Comparison of ENCODE assay signal across 20 cellular contexts in the genomic region with DNA sequence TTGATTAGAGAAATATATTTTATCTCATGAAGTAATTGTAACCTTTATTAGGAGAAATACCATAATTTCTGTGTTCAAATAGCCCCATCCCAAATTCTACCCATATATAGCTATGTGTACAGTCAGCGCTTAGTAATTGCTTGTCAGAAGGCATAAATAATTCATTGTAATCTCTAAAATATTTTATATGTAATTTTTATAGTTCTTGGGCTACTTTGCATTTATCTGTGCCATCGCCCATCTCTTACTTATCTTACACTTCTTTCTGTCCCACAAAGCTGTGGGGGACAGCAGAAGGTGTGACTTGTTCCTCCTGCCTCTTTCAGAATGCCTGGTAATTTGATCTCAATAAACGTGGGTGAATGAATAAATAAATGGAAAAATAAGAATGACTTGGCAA. TPM values are rescaled to one million over a fixed set of nuclear protein-coding genes. Genes with fewer than 3 reads are reported as not detected.
"Had no signal": no experiment of that assay in that cellular context is flagged by ENCODE, and none has a peak within 500 bp of the region (broad histone marks: within the 10 kb centered on the region; RNA-seq: fewer than 3 reads in every experiment).

No MANE protein-coding gene starts in this region.

- H3K4me1 ChIP-seq: adrenal gland, prostate gland, right lobe of liver had no signal

- H3K9me3 ChIP-seq: adrenal gland, body of pancreas, mucosa of descending colon, prostate gland, right lobe of liver had no signal

- H3K9me3 Mint-ChIP-seq: activated B cell treated with CpG ODN at 0.5 μM for 24 hours; activated CD4-positive, alpha-beta T cell treated with anti-CD3 and anti-CD28 coated beads, Interleukin-2, amount 10 ng/mL, durations not matched to agents 24 days and 14 days; activated naive CD4-positive, alpha-beta T cell treated with anti-CD3 and anti-CD28 coated beads, Interleukin-2, amount 10 ng/mL, durations not matched to agents 7 days and 5 days; activated T-helper 2 cell treated with anti-CD3 and anti-CD28 coated beads, Interferon-gamma antibody, Interleukin-2, Interleukin-4, amounts not matched to agents 10 μg/mL and 5 μg/mL and 100 μg/mL, durations not matched to agents 14 hours and 24 hours and 36 hours; natural killer cell treated with Interleukin-12 subunit alpha and Interleukin-12 subunit beta and Interleukin-15 and Interleukin-18, amount 100 ng/mL, for 72 hours had no signal

- H3K27me3 ChIP-seq: adrenal gland, body of pancreas, right lobe of liver had no signal

- H3K4me3 Mint-ChIP-seq: activated B cell treated with CpG ODN at 0.5 μM for 24 hours; activated CD4-positive, alpha-beta T cell treated with anti-CD3 and anti-CD28 coated beads, Interleukin-2, amount 10 ng/mL, durations not matched to agents 24 days and 14 days; activated naive CD4-positive, alpha-beta T cell treated with anti-CD3 and anti-CD28 coated beads, Interleukin-2, amount 10 ng/mL, durations not matched to agents 7 days and 5 days; immature natural killer cell; natural killer cell treated with Interleukin-12 subunit alpha and Interleukin-12 subunit beta and Interleukin-15 and Interleukin-18, amount 100 ng/mL, for 72 hours had no signal

- H3K27me3 Mint-ChIP-seq: activated B cell treated with CpG ODN at 0.5 μM for 24 hours; activated naive CD4-positive, alpha-beta T cell treated with anti-CD3 and anti-CD28 coated beads, Interleukin-2, amount 10 ng/mL, durations not matched to agents 7 days and 5 days had no signal

- H3K27ac Mint-ChIP-seq: activated B cell treated with CpG ODN at 0.5 μM for 24 hours; activated CD4-positive, alpha-beta T cell treated with anti-CD3 and anti-CD28 coated beads, Interleukin-2, amount 10 ng/mL, durations not matched to agents 24 days and 14 days; activated naive CD4-positive, alpha-beta T cell treated with anti-CD3 and anti-CD28 coated beads, Interleukin-2, amount 10 ng/mL, durations not matched to agents 7 days and 5 days; activated T-helper 2 cell treated with anti-CD3 and anti-CD28 coated beads, Interferon-gamma antibody, Interleukin-2, Interleukin-4, amounts not matched to agents 10 μg/mL and 5 μg/mL and 100 μg/mL, durations not matched to agents 14 hours and 24 hours and 36 hours; immature natural killer cell; natural killer cell treated with Interleukin-12 subunit alpha and Interleukin-12 subunit beta and Interleukin-15 and Interleukin-18, amount 100 ng/mL, for 72 hours had no signal

- ATAC-seq: body of pancreas; left cardiac atrium; mucosa of descending colon; natural killer cell treated with Interleukin-12 subunit alpha and Interleukin-12 subunit beta and Interleukin-15 and Interleukin-18, amount 100 ng/mL, for 72 hours; right lobe of liver had no signal

- DNase-seq: activated B cell treated with CpG ODN at 0.5 μM for 24 hours; activated CD4-positive, alpha-beta T cell treated with anti-CD3 and anti-CD28 coated beads, Interleukin-2, amount 10 ng/mL, durations not matched to agents 24 days and 14 days; activated naive CD4-positive, alpha-beta T cell treated with anti-CD3 and anti-CD28 coated beads, Interleukin-2, amount 10 ng/mL, durations not matched to agents 7 days and 5 days; activated T-cell treated with anti-CD3 and anti-CD28 coated beads for 4 hours; adrenal gland; body of pancreas; dermis blood vessel endothelial cell; immature natural killer cell; left cardiac atrium; mucosa of descending colon; occipital lobe; right lobe of liver; stimulated activated CD4-positive, alpha-beta T cell treated with anti-CD3 and anti-CD28 coated beads, Interleukin-2, amount 100 ng/mL, for 48 hours; stimulated activated naive CD4-positive, alpha-beta T cell treated with Interleukin-2 at 50 U/mL for 16 hours had no signal

- H3K36me3 ChIP-seq: adrenal gland, prostate gland, right lobe of liver had no signal

- H3K4me1 Mint-ChIP-seq: activated B cell treated with CpG ODN at 0.5 μM for 24 hours; activated CD4-positive, alpha-beta T cell treated with anti-CD3 and anti-CD28 coated beads, Interleukin-2, amount 10 ng/mL, durations not matched to agents 24 days and 14 days; activated naive CD4-positive, alpha-beta T cell treated with anti-CD3 and anti-CD28 coated beads, Interleukin-2, amount 10 ng/mL, durations not matched to agents 7 days and 5 days; immature natural killer cell had no signal

- H3K4me3 ChIP-seq: adrenal gland, body of pancreas, lung, mucosa of descending colon, prostate gland, right lobe of liver had no signal

- H3K36me3 Mint-ChIP-seq: activated naive CD4-positive, alpha-beta T cell treated with anti-CD3 and anti-CD28 coated beads, Interleukin-2, amount 10 ng/mL, durations not matched to agents 7 days and 5 days; immature natural killer cell; natural killer cell treated with Interleukin-12 subunit alpha and Interleukin-12 subunit beta and Interleukin-15 and Interleukin-18, amount 100 ng/mL, for 72 hours had no signal

- H3K27ac ChIP-seq: adrenal gland, body of pancreas, prostate gland, right lobe of liver had no signal

RNA-seq across cellular contexts. Expression of a gene that starts 5.5 kb away (rescaled TPM):
- total RNA-seq: activated B cell treated with CpG ODN at 0.5 μM for 24 hours; activated CD4-positive, alpha-beta T cell treated with anti-CD3 and anti-CD28 coated beads, Interleukin-2, amount 10 ng/mL, durations not matched to agents 24 days and 14 days; activated CD8-positive, alpha-beta memory T cell treated with anti-CD3 and anti-CD28 coated beads for 36 hours; activated T-helper 2 cell treated with anti-CD3 and anti-CD28 coated beads, Interferon-gamma antibody, Interleukin-2, Interleukin-4, amounts not matched to agents 10 μg/mL and 5 μg/mL and 100 μg/mL, durations not matched to agents 14 hours and 24 hours and 36 hours; natural killer cell treated with Interleukin-12 subunit alpha and Interleukin-12 subunit beta and Interleukin-15 and Interleukin-18, amount 100 ng/mL, for 72 hours; T-helper 1 cell treated with Interleukin-12 subunit alpha and Interleukin-12 subunit beta and Interleukin-4 antibody, amounts not matched to agents 30 ng/mL and 1 ng/mL, for 36 hours had no signal
- polyA plus RNA-seq: immature natural killer cell had no signal
